ENCODE assay signal across 6 cellular contexts in genomic region chr7:25876092-25876491, GRCh38.
"Had no signal": no experiment of that assay in that cellular context is flagged by ENCODE, and none has a peak within 500 bp of the region (broad histone marks: within the 10 kb centered on the region; RNA-seq: fewer than 3 reads in every experiment).

No MANE protein-coding gene starts in this region.

- FAIRE-seq: G401.6, GM12878, GM12891, GM12892 had no signal

- DNase-seq: GDM1, GF-D8 had no signal

- ATAC-seq: GM12878 had no signal

- H3K4me3 ChIP-seq: GM12878 had no signal
